ENCODE assay signal across 8 cellular contexts in genomic region chr1:110495926-110496600, GRCh38. TPM values are rescaled to one million over a fixed set of nuclear protein-coding genes. Genes with fewer than 3 reads are reported as not detected.
DNase-seq lines count a peak whose midpoint lies in the region; ATAC-seq and TF ChIP-seq lines count a peak whose summit lies in the region.

No MANE protein-coding gene starts in this region.

- 14% methylated on average over 7 of the region's 8 CpGs for WGBS in right lobe of liver (ENCODE audit: insufficient coverage, low coverage, low lambda C conversion rate, missing lambda C conversion rate)

- DNase-seq in COR-L47 (lab: John Stamatoyannopoulos, UW), result peak; percentile 69
- DNase-seq in NCI-H524 treated with DMSO at 0.1 percent for 48 hours (lab: John Stamatoyannopoulos, UW), result peak; percentile 31
- DNase-seq in activated CD4-positive, alpha-beta T cell treated with anti-CD3 and anti-CD28 coated beads for 1 hour, result peak; percentile 51
- DNase-seq in cerebellum (ENCODE audit: low spot score), result peak; percentile 89
- peak in 2 of 3 donors; percentile 66 to 71 for DNase-seq in right lobe of liver
- peak; percentile 65 to 78 (median 74) for DNase-seq in stimulated activated CD4-positive, alpha-beta T cell treated with anti-CD3 and anti-CD28 coated beads, TNF-alpha, amount 100 ng/mL, for 24 hours (ENCODE audit: low read depth in 3 of 3)
- DNase-seq in amniotic stem cell (lab: John Stamatoyannopoulos, UW), result no peak

- intact Hi-C loops in right lobe of liver (cut with DNase I), result no loop called here

- ATAC-seq in HG03342 (IDR thresholded peaks at IDR 0.05; ENCODE audit: unreplicated experiment) (peak; percentile 57), right lobe of liver (peak; percentile 87 to 97 (median 92))

- no peak overlapping the region for H3K4me3 ChIP-seq in right lobe of liver

- TF ChIP-seq CTCF in right lobe of liver (IDR thresholded peaks at IDR 0.05), result peak; percentile 82 to 96 (median 85)

- no peaks in the 10 kb centered on the region for H3K9me3 ChIP-seq in right lobe of liver

- no peak for TF ChIP-seq POLR2A in right lobe of liver (IDR thresholded peaks at IDR 0.05)

- H3K27me3 ChIP-seq in right lobe of liver, result no peaks in the 10 kb centered on the region

- no peak overlapping the region for H3K27ac ChIP-seq in right lobe of liver

- no peaks in the 10 kb centered on the region for H3K36me3 ChIP-seq in right lobe of liver

- no peaks in the 10 kb centered on the region for H3K4me1 ChIP-seq in right lobe of liver

RNA-seq across cellular contexts. Expression of gene KCNA10, which starts 22.9 kb away (rescaled TPM):
- total RNA-seq in cerebellum, result not detected
- not detected for total RNA-seq in right lobe of liver

RNA-seq across cellular contexts. Expression of gene PROK1, which starts 45.1 kb away (rescaled TPM):
- not detected for total RNA-seq in cerebellum
- total RNA-seq in right lobe of liver, result not detected
